2 cellular contexts compared by ENCODE assay signal in the genomic region with DNA sequence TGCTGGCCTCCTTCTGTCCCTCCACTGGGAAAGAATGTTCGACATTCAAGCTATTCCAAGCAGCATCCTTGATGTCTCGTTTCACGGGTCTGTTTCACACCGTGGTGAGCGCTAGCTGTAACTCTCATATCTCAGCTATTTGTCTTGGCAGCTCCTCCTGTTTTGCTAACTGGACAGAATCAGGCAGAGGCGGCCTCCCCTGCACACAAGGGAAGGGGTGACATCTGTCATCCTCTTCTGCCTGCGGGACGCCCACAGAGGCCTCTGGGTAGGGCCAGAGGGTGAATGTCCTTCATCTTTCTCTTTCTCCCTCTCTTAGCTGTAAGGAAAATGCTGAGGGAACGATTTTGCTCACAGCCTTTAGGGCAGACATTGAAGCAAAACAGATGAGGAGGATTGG.
A peak's percentile ranks its signal among the peaks of the same experiment; 100 is the strongest.
TF ChIP-seq lines count a peak whose summit lies in the region.

No MANE protein-coding gene starts in this region.

TF ChIP-seq in IMR-90, 13 proteins besides CTCF, POLR2A, EP300 and RAD21:
- TF ChIP-seq BHLHE40 (IDR thresholded peaks at IDR 0.05; ENCODE audit: low read depth, low read length) (peak; percentile 30; the same call in 1 of the 2 replicates), CEBPB (IDR thresholded peaks at IDR 0.05; ENCODE audit: low read depth, low read length) (no peak)

TF ChIP-seq in GM23338, 12 proteins besides CTCF, POLR2A, EP300 and RAD21:
- TF ChIP-seq STAT1 (IDR thresholded peaks at IDR 0.05; ENCODE audit: unreplicated experiment) = no peak
- no peak for TF ChIP-seq POLR2AphosphoS5 (IDR thresholded peaks at IDR 0.05; ENCODE audit: low read depth)
- TF ChIP-seq ZNF331 (CRISPR knock-in tag; IDR thresholded peaks at IDR 0.05; ENCODE audit: low read depth) = no peak
- TF ChIP-seq, protein P1, sequence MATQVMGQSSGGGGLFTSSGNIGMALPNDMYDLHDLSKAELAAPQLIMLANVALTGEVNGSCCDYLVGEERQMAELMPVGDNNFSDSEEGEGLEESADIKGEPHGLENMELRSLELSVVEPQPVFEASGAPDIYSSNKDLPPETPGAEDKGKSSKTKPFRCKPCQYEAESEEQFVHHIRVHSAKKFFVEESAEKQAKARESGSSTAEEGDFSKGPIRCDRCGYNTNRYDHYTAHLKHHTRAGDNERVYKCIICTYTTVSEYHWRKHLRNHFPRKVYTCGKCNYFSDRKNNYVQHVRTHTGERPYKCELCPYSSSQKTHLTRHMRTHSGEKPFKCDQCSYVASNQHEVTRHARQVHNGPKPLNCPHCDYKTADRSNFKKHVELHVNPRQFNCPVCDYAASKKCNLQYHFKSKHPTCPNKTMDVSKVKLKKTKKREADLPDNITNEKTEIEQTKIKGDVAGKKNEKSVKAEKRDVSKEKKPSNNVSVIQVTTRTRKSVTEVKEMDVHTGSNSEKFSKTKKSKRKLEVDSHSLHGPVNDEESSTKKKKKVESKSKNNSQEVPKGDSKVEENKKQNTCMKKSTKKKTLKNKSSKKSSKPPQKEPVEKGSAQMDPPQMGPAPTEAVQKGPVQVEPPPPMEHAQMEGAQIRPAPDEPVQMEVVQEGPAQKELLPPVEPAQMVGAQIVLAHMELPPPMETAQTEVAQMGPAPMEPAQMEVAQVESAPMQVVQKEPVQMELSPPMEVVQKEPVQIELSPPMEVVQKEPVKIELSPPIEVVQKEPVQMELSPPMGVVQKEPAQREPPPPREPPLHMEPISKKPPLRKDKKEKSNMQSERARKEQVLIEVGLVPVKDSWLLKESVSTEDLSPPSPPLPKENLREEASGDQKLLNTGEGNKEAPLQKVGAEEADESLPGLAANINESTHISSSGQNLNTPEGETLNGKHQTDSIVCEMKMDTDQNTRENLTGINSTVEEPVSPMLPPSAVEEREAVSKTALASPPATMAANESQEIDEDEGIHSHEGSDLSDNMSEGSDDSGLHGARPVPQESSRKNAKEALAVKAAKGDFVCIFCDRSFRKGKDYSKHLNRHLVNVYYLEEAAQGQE (IDR thresholded peaks at IDR 0.05; ENCODE audit: unreplicated experiment) = no peak
- TF ChIP-seq NANOG (IDR thresholded peaks at IDR 0.05; ENCODE audit: borderline replicate concordance) = no peak
- TF ChIP-seq ZNF114 (CRISPR knock-in tag; IDR thresholded peaks at IDR 0.05) = no peak
- no peak for TF ChIP-seq JUNB (IDR thresholded peaks at IDR 0.05; ENCODE audit: unreplicated experiment)
- TF ChIP-seq, protein P2, sequence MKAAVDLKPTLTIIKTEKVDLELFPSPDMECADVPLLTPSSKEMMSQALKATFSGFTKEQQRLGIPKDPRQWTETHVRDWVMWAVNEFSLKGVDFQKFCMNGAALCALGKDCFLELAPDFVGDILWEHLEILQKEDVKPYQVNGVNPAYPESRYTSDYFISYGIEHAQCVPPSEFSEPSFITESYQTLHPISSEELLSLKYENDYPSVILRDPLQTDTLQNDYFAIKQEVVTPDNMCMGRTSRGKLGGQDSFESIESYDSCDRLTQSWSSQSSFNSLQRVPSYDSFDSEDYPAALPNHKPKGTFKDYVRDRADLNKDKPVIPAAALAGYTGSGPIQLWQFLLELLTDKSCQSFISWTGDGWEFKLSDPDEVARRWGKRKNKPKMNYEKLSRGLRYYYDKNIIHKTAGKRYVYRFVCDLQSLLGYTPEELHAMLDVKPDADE (IDR thresholded peaks at IDR 0.05) = no peak
- TF ChIP-seq CREB1 (CRISPR knock-in tag; IDR thresholded peaks at IDR 0.05; ENCODE audit: low read depth) = no peak
- no peak for TF ChIP-seq EZH2phosphoT487 (IDR thresholded peaks at IDR 0.05; ENCODE audit: unreplicated experiment)
- TF ChIP-seq, protein P3, sequence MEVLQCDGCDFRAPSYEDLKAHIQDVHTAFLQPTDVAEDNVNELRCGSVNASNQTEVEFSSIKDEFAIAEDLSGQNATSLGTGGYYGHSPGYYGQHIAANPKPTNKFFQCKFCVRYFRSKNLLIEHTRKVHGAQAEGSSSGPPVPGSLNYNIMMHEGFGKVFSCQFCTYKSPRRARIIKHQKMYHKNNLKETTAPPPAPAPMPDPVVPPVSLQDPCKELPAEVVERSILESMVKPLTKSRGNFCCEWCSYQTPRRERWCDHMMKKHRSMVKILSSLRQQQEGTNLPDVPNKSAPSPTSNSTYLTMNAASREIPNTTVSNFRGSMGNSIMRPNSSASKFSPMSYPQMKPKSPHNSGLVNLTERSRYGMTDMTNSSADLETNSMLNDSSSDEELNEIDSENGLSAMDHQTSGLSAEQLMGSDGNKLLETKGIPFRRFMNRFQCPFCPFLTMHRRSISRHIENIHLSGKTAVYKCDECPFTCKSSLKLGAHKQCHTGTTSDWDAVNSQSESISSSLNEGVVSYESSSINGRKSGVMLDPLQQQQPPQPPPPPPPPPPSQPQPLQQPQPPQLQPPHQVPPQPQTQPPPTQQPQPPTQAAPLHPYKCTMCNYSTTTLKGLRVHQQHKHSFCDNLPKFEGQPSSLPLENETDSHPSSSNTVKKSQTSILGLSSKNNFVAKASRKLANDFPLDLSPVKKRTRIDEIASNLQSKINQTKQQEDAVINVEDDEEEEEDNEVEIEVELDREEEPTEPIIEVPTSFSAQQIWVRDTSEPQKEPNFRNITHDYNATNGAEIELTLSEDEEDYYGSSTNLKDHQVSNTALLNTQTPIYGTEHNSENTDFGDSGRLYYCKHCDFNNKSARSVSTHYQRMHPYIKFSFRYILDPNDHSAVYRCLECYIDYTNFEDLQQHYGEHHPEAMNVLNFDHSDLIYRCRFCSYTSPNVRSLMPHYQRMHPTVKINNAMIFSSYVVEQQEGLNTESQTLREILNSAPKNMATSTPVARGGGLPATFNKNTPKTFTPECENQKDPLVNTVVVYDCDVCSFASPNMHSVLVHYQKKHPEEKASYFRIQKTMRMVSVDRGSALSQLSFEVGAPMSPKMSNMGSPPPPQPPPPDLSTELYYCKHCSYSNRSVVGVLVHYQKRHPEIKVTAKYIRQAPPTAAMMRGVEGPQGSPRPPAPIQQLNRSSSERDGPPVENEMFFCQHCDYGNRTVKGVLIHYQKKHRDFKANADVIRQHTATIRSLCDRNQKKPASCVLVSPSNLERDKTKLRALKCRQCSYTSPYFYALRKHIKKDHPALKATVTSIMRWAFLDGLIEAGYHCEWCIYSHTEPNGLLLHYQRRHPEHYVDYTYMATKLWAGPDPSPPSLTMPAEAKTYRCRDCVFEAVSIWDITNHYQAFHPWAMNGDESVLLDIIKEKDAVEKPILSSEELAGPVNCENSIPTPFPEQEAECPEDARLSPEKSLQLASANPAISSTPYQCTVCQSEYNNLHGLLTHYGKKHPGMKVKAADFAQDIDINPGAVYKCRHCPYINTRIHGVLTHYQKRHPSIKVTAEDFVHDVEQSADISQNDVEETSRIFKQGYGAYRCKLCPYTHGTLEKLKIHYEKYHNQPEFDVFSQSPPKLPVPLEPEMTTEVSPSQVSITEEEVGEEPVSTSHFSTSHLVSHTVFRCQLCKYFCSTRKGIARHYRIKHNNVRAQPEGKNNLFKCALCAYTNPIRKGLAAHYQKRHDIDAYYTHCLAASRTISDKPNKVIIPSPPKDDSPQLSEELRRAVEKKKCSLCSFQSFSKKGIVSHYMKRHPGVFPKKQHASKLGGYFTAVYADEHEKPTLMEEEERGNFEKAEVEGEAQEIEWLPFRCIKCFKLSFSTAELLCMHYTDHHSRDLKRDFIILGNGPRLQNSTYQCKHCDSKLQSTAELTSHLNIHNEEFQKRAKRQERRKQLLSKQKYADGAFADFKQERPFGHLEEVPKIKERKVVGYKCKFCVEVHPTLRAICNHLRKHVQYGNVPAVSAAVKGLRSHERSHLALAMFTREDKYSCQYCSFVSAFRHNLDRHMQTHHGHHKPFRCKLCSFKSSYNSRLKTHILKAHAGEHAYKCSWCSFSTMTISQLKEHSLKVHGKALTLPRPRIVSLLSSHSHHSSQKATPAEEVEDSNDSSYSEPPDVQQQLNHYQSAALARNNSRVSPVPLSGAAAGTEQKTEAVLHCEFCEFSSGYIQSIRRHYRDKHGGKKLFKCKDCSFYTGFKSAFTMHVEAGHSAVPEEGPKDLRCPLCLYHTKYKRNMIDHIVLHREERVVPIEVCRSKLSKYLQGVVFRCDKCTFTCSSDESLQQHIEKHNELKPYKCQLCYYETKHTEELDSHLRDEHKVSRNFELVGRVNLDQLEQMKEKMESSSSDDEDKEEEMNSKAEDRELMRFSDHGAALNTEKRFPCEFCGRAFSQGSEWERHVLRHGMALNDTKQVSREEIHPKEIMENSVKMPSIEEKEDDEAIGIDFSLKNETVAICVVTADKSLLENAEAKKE (CRISPR knock-in tag; IDR thresholded peaks at IDR 0.05) = no peak
- TF ChIP-seq EZH2 (IDR thresholded peaks at IDR 0.05; ENCODE audit: low read depth, unreplicated experiment) = no peak
